Comparison of ENCODE assay signal across 7 cellular contexts in the genomic region with DNA sequence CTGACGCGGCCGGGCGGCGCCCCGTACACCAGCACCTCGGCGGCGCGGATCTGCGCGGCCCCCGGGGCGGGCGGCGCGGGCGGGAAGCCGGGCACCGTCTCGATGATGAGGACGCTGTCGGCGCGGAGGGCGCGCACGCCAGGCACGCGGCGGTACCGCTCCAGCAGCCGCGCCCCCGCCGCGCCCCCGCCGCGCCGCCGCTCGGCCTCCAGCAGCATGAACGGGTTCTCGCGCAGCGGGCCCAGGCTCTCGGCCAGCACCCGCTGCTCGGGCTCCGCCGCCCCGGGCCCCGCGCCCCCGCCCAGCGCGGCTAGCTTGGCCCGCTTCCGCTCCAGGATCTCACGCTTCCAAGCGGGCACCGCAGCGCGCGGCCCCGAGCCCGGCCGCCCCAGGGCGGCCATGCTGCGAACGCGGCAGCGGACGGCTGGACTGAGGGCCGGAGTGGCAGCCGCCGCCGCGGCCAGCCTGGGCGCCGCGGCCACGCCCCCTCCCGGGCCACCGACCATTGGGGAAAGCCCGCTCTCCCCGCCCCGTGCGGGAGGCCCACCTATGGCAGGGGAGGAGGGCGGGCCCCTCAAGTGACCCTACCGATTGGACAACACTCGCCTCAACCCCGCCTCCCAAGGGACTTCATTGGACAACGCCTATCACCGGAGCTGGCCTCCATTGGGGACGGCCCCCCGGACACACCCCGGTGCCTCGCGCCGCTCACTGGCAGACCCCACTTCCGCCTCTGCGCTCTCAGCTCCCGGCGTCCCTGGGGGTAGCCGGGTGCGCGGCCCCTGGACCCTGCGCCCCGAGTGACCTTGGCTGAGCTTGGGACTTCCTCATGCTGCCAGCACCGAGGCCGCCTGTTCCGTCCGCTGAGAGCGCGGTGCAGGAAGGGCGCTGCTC. TPM values are rescaled to one million over a fixed set of nuclear protein-coding genes. Genes with fewer than 3 reads are reported as not detected.
A peak's percentile ranks its signal among the peaks of the same experiment; 100 is the strongest.
DNase-seq lines count a peak whose midpoint lies in the region; ATAC-seq and TF ChIP-seq lines count a peak whose summit lies in the region.

A gene with protein sequence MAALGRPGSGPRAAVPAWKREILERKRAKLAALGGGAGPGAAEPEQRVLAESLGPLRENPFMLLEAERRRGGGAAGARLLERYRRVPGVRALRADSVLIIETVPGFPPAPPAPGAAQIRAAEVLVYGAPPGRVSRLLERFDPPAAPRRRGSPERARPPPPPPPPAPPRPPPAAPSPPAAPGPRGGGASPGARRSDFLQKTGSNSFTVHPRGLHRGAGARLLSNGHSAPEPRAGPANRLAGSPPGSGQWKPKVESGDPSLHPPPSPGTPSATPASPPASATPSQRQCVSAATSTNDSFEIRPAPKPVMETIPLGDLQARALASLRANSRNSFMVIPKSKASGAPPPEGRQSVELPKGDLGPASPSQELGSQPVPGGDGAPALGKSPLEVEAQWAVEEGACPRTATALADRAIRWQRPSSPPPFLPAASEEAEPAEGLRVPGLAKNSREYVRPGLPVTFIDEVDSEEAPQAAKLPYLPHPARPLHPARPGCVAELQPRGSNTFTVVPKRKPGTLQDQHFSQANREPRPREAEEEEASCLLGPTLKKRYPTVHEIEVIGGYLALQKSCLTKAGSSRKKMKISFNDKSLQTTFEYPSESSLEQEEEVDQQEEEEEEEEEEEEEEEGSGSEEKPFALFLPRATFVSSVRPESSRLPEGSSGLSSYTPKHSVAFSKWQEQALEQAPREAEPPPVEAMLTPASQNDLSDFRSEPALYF (minus strand): TSS at position 431 of the 894 bp plus-strand sequence. CDS start 30 bp downstream, at position 401.

- peaks cover 39% of the 10 kb centered on the region for H4K20me1 ChIP-seq in hepatocyte (ENCODE audit: insufficient read depth, poor library complexity, severe bottlenecking)

- H3K9me2 ChIP-seq in hepatocyte (replicated peaks; ENCODE audit: insufficient read depth) = no peaks in the 10 kb centered on the region

- H3K9me3 ChIP-seq in hepatocyte (ENCODE audit: low read depth) = no peaks in the 10 kb centered on the region

- no peaks in the 10 kb centered on the region for H3K27me3 ChIP-seq in hepatocyte

- H3K36me3 ChIP-seq in hepatocyte (replicated peaks; ENCODE audit: insufficient read depth, low read depth) = no peaks in the 10 kb centered on the region

- TF ChIP-seq POLR2A in GM18505 (IDR thresholded peaks at IDR 0.05; ENCODE audit: borderline replicate concordance, extremely low read depth, insufficient read depth, insufficient read length) = peak; percentile 89

- peaks cover 82% of the 10 kb centered on the region for H3K79me2 ChIP-seq in hepatocyte

- H3K4me1 ChIP-seq in hepatocyte (ENCODE audit: insufficient read depth) = peaks cover 51% of the 10 kb centered on the region

- H3K4me2 ChIP-seq in hepatocyte = peak within 1 kb of the TSS; percentile 99

- 2% methylated on average over 41 of the region's 118 CpGs for WGBS in hepatocyte (ENCODE audit: low lambda C conversion rate, missing lambda C conversion rate)

- peak; percentile 83 for ATAC-seq in GM18505 (IDR thresholded peaks at IDR 0.05; ENCODE audit: unreplicated experiment)
- ATAC-seq in HG02973 (IDR thresholded peaks at IDR 0.05; ENCODE audit: unreplicated experiment) = peak; percentile 79

- TF ChIP-seq CTCF in hepatocyte (IDR thresholded peaks at IDR 0.05; ENCODE audit: poor library complexity) = no peak

- DNase-seq in NCI-H2029 (lab: John Stamatoyannopoulos, UW) (peak; percentile 99), T-helper 9 cell (peak; percentile 96), astrocyte of the hippocampus (ENCODE audit: low read depth, low spot score) (peak; percentile 100), hepatocyte (ENCODE audit: low spot score) (peak; percentile 100), renal cortical epithelial cell (ENCODE audit: low read depth) (peak; percentile 95)

- peak within 1 kb of the TSS; percentile 78 for H3K27ac ChIP-seq in hepatocyte

- peak within 1 kb of the TSS; percentile 47 for H3K4me3 ChIP-seq in hepatocyte

- H2AFZ ChIP-seq in hepatocyte = no peak within 1 kb of the TSS

RNA-seq across cellular contexts. Expression of the gene that starts here (rescaled TPM):
- total RNA-seq in hepatocyte (27.6 and 34.4 TPM in 2 replicates), renal cortical epithelial cell (4.5 and 10.6 TPM in 2 replicates)
- 82.3 and 104 TPM in 2 replicates for polyA plus RNA-seq in hepatocyte

Comparison
In these comparisons a context has a peak if more than half of its experiments do, and no peak if none do; other contexts are left out.
1. Peak in every context shown above with its lines: DNase-seq, ATAC-seq, H3K4me3 ChIP-seq and H3K27ac ChIP-seq.